ENCODE assay signal across 18 cellular contexts in genomic region chr1:235147269-235147668, GRCh38. TPM values are rescaled to one million over a fixed set of nuclear protein-coding genes. Genes with fewer than 3 reads are reported as not detected.
DNase-seq lines count a peak whose midpoint lies in the region; ATAC-seq and TF ChIP-seq lines count a peak whose summit lies in the region.
"Had no signal": no experiment of that assay in that cellular context is flagged by ENCODE, and none has a peak within 500 bp of the region (broad histone marks: within the 10 kb centered on the region; RNA-seq: fewer than 3 reads in every experiment).

No MANE protein-coding gene starts in this region.

- TF ChIP-seq CTCF in GM12865 (IDR thresholded peaks at IDR 0.05; ENCODE audit: insufficient read depth, low read depth, low read length, missing control alignments) (no peak), ovary (IDR thresholded peaks at IDR 0.05) (no peak)

- H3K9me3 Mint-ChIP-seq in activated CD4-positive, alpha-beta T cell treated with anti-CD3 and anti-CD28 coated beads for 36 hours (ENCODE audit: low read depth), result no peaks in the 10 kb centered on the region

- ATAC-seq in activated CD4-positive, alpha-beta T cell treated with anti-CD3 and anti-CD28 coated beads for 36 hours, result peak; percentile 87
- ATAC-seq in HG02610 (IDR thresholded peaks at IDR 0.05; ENCODE audit: unreplicated experiment) (peak; percentile 64), HG03565 (IDR thresholded peaks at IDR 0.05; ENCODE audit: unreplicated experiment) (peak; percentile 56), esophagus mucosa (no peak), GM18505 (IDR thresholded peaks at IDR 0.05; ENCODE audit: unreplicated experiment) (no peak)
- ATAC-seq: K562 had no signal

- TF ChIP-seq POLR2A in ovary (IDR thresholded peaks at IDR 0.05) (no peak), GM18505 (IDR thresholded peaks at IDR 0.05; ENCODE audit: borderline replicate concordance, extremely low read depth, insufficient read depth, insufficient read length) (no peak)

- POLR2A ChIA-PET in activated CD4-positive, alpha-beta T cell treated with anti-CD3 and anti-CD28 coated beads for 36 hours (lab: Charles Lee), result interaction anchor here (0.6 kb wide), 1 partner anchor 9 kb away, joined by 5 read pairs; no protein-coding TSS in a partner anchor

- H3K36me3 Mint-ChIP-seq in activated CD4-positive, alpha-beta T cell treated with anti-CD3 and anti-CD28 coated beads for 36 hours (ENCODE audit: low read depth), result peaks cover 44% of the 10 kb centered on the region

- intact Hi-C loops in activated CD4-positive, alpha-beta T cell treated with anti-CD3 and anti-CD28 coated beads for 36 hours (cut with DNase I, micrococcal nuclease), result no loop called here
- intact Hi-C loops in ovary (cut with DNase I), result no loop called here

- no peak overlapping the region for H3K4me3 Mint-ChIP-seq in activated CD4-positive, alpha-beta T cell treated with anti-CD3 and anti-CD28 coated beads for 36 hours

- no peaks in the 10 kb centered on the region for H3K36me3 ChIP-seq in ovary

- H3K4me3 ChIP-seq in GM12865 (ENCODE audit: low read depth, low read length) (no peak overlapping the region), ovary (no peak overlapping the region)
- H3K4me3 ChIP-seq: K562 had no signal

- 91 to 94% (median 94%) methylated on average over 4 of the region's 4 CpGs for WGBS in ovary, 3 donors

- no peak for DNase-seq in activated CD4-positive, alpha-beta T cell treated with anti-CD3 and anti-CD28 coated beads for 36 hours
- DNase-seq in activated CD4-positive, alpha-beta T cell treated with anti-CD3 and anti-CD28 coated beads, Interleukin-2, amount 50 U/mL, for 48 hours, result no peak
- DNase-seq in GM12865 (ENCODE audit: low read depth), result peak; percentile 31
- no peak for DNase-seq in ovary
- DNase-seq: AML-193; NCI-H1105 treated with DMSO at 0.1 percent for 48 hours; NCI-H1694 treated with DMSO at 0.1 percent for 48 hours; NCI-H510A; NCI-H748 treated with DMSO at 0.1 percent for 48 hours; NK-92 treated with Interleukin-12 subunit alpha and Interleukin-12 subunit beta, amount 100 ng/mL, for 24 hours; Right ventricle myocardium superior had no signal

- H3K9me3 ChIP-seq in ovary, result no peaks in the 10 kb centered on the region

- no peak overlapping the region for H3K27ac Mint-ChIP-seq in activated CD4-positive, alpha-beta T cell treated with anti-CD3 and anti-CD28 coated beads for 36 hours

- no peak for TF ChIP-seq EP300 in ovary (IDR thresholded peaks at IDR 0.05)

- CTCF ChIA-PET in activated CD4-positive, alpha-beta T cell treated with anti-CD3 and anti-CD28 coated beads for 36 hours (lab: Charles Lee), result interaction anchor here (0.6 to 1.0 kb wide), 2 partner anchors 8 to 376 kb away, joined by 3 to 5 read pairs; no protein-coding TSS in a partner anchor

- no peaks in the 10 kb centered on the region for H3K27me3 ChIP-seq in ovary

- H3K27ac ChIP-seq in ovary, result no peak overlapping the region
- H3K27ac ChIP-seq: 22Rv1, C4-2B had no signal

- no peaks in the 10 kb centered on the region for H3K4me1 ChIP-seq in ovary (ENCODE audit: insufficient read depth)

- H3K27me3 Mint-ChIP-seq in activated CD4-positive, alpha-beta T cell treated with anti-CD3 and anti-CD28 coated beads for 36 hours, result no peaks in the 10 kb centered on the region

- H3K4me1 Mint-ChIP-seq in activated CD4-positive, alpha-beta T cell treated with anti-CD3 and anti-CD28 coated beads for 36 hours, result peaks cover 25% of the 10 kb centered on the region

RNA-seq across cellular contexts. Expression of gene RBM34, which starts 13.8 kb away (rescaled TPM):
- total RNA-seq in activated CD4-positive, alpha-beta T cell treated with anti-CD3 and anti-CD28 coated beads for 36 hours, result 100 to 1,000 TPM; 126 to 154 TPM
- total RNA-seq in ovary, result 10 to 100 TPM; 24.5 to 61.9 (median 56.1) TPM
- 10 to 100 TPM; 48.1 to 62.1 TPM for polyA plus RNA-seq in ovary
- total RNA-seq in esophagus mucosa, result 63.7 TPM

RNA-seq across cellular contexts. Expression of gene TOMM20, which starts 18.6 kb away (rescaled TPM):
- total RNA-seq in activated CD4-positive, alpha-beta T cell treated with anti-CD3 and anti-CD28 coated beads for 36 hours, result 100 to 1,000 TPM in 1 of 2 experiments, 10 to 100 TPM in 1; 62.1 to 148 TPM
- total RNA-seq in ovary, result 100 to 1,000 TPM; 104 to 153 (median 118) TPM
- 100 to 1,000 TPM; 120 to 124 TPM for polyA plus RNA-seq in ovary
- 102 TPM for total RNA-seq in esophagus mucosa

Comparison
In these comparisons a context has a peak if more than half of its experiments do, and no peak if none do; other contexts are left out.
1. ATAC-seq: peak in activated CD4-positive, alpha-beta T cell treated with anti-CD3 and anti-CD28 coated beads for 36 hours (single experiment), HG02610 (single experiment) and HG03565 (single experiment); none in esophagus mucosa (single experiment) and GM18505 (single experiment).